In the genomic region with DNA sequence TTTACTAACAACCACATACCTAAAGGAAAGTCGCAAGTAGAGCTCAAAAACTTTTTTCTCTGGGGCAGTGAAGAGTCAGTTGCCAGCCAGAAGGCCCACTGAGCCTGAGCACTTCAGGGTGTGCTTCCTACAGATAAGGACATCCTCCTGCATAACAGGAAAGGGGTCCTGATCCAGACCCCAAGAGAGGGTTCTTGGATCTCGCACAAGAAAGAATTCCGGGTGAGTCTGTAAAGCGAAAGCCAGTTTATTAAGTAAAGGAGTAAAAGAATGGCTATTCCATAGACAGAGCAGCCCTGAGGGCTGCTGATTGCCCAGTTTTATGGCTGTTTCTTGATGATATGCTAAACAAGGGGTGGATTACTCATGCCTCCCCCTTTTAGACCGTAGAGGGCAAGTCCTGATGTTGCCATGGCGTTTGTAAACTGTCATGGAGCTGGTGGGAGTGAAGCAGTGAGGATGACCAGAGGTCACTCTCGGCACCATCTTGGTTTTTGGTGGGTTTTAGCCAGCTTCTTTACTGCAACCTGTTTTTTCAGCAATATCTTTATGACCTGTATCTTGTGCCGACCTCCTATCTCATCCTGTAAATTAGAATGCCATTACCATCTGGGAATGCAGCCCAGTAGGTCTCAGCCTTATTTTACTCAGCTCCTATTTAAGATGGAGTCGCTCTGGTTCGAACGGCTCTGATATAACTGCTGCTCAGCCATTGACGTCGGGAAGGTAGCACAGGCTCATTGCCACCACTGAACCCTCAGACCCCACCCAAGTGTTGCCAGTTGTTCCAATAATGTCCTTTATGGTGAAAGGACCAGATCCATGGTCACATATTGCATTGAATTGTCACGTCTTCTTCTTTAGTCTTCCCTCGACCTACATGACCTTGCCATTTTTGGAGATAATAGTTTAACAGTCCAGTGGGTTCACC, we compare ENCODE assay signal across 13 cellular contexts.
DNase-seq lines count a peak whose midpoint lies in the region; ATAC-seq and TF ChIP-seq lines count a peak whose summit lies in the region.
"Had no signal": no experiment of that assay in that cellular context is flagged by ENCODE, and none has a peak within 500 bp of the region (broad histone marks: within the 10 kb centered on the region; RNA-seq: fewer than 3 reads in every experiment).

No MANE protein-coding gene starts in this region.

- no peaks in the 10 kb centered on the region for H3K27me3 ChIP-seq in Panc1 (ENCODE audit: control insufficient read depth, insufficient read depth, low read length)
- no peaks in the 10 kb centered on the region for H3K27me3 ChIP-seq in esophagus squamous epithelium

- WGBS in esophagus squamous epithelium, 2 donors: 86 to 88% methylated on average over 15 of the region's 15 CpGs

- intact Hi-C loops in Panc1 (cut with micrococcal nuclease; ENCODE audit: unreplicated experiment) (no loop called here), esophagus squamous epithelium (cut with DNase I) (no loop called here)

- ATAC-seq in Panc1: peak; percentile 32; the same call in 1 of the 2 replicates
- ATAC-seq in HG02610 (IDR thresholded peaks at IDR 0.05; ENCODE audit: unreplicated experiment): no peak
- ATAC-seq in GM21619 (IDR thresholded peaks at IDR 0.05; ENCODE audit: unreplicated experiment): no peak
- no peak for ATAC-seq in left lobe of liver
- ATAC-seq: left ventricle myocardium superior had no signal

- H3K36me3 ChIP-seq in Panc1 (ENCODE audit: control insufficient read depth, insufficient read depth, low read length) (no peaks in the 10 kb centered on the region), esophagus squamous epithelium (no peaks in the 10 kb centered on the region)

- in situ Hi-C loops in Panc1 (cut with HindIII; ENCODE audit: low pct_unique_long_range_greater_than_20kb, low sequenced_read_pairs): no loop called here

- H3K4me1 ChIP-seq in Panc1 (ENCODE audit: control insufficient read depth, insufficient read depth, low read length) (peaks cover 39% of the 10 kb centered on the region), esophagus squamous epithelium (peaks cover 0 to 43% (median 29%) of the 10 kb centered on the region in 3 donors)

- no peak overlapping the region for H3K4me3 Mint-ChIP-seq in osteocyte (ENCODE audit: unreplicated experiment)
- H3K4me3 Mint-ChIP-seq: activated naive CD4-positive, alpha-beta T cell treated with anti-CD3 and anti-CD28 coated beads, Interleukin-2, amount 10 ng/mL, durations not matched to agents 7 days and 5 days had no signal

- TF ChIP-seq POLR2A in esophagus squamous epithelium (IDR thresholded peaks at IDR 0.05): no peak

- DNase-seq in A172 (ENCODE audit: low spot score) (peak; percentile 44), Panc1 (ENCODE audit: low read depth, low spot score) (no peak), esophagus squamous epithelium (lab: John Stamatoyannopoulos, UW) (no peak), osteocyte (ENCODE audit: extremely low spot score, unreplicated experiment) (no peak), epidermal melanocyte (ENCODE audit: insufficient read length, low spot score) (no peak), left lobe of liver (ENCODE audit: low spot score) (no peak)
- DNase-seq: activated CD4-positive, alpha-beta T cell treated with anti-CD3 and anti-CD28 coated beads for 1 hour; activated naive CD4-positive, alpha-beta T cell treated with anti-CD3 and anti-CD28 coated beads, Interleukin-2, amount 10 ng/mL, durations not matched to agents 7 days and 5 days; left ventricle myocardium superior; NCI-H1694 treated with DMSO at 0.1 percent for 48 hours; substantia nigra had no signal

- no peaks in the 10 kb centered on the region for H3K27me3 Mint-ChIP-seq in osteocyte (ENCODE audit: unreplicated experiment)

- TF ChIP-seq CTCF in Panc1 (IDR thresholded peaks at IDR 0.05) (no peak), esophagus squamous epithelium (IDR thresholded peaks at IDR 0.05) (no peak), osteocyte (IDR thresholded peaks at IDR 0.05) (no peak)

- peak overlapping the region; percentile 95 for H3K27ac Mint-ChIP-seq in osteocyte (ENCODE audit: unreplicated experiment)
- H3K27ac Mint-ChIP-seq: activated naive CD4-positive, alpha-beta T cell treated with anti-CD3 and anti-CD28 coated beads, Interleukin-2, amount 10 ng/mL, durations not matched to agents 7 days and 5 days had no signal

- H3K9me3 Mint-ChIP-seq in osteocyte (ENCODE audit: unreplicated experiment): no peaks in the 10 kb centered on the region

- H3K36me3 Mint-ChIP-seq in osteocyte (ENCODE audit: unreplicated experiment): peaks cover 2% of the 10 kb centered on the region
- H3K36me3 Mint-ChIP-seq: activated naive CD4-positive, alpha-beta T cell treated with anti-CD3 and anti-CD28 coated beads, Interleukin-2, amount 10 ng/mL, durations not matched to agents 7 days and 5 days had no signal

- H3K4me3 ChIP-seq in Panc1 (ENCODE audit: low read depth in 2 of 2, low read length in 2 of 2) (no peak overlapping the region), esophagus squamous epithelium (no peak overlapping the region)

- BruUV-seq in Panc1 (replicated peaks; lab: Mats Ljungman, UMichigan): no TSS peak

- peak overlapping the region; percentile 100 for H3K27ac ChIP-seq in Panc1 (ENCODE audit: low read length)
- peak overlapping the region; percentile 59 to 92 (median 82) for H3K27ac ChIP-seq in esophagus squamous epithelium

- CTCF ChIA-PET in Panc1 (lab: Charles Lee): no interaction called here

- peaks cover 48% of the 10 kb centered on the region for H3K4me1 Mint-ChIP-seq in osteocyte (ENCODE audit: unreplicated experiment)

- POLR2A ChIA-PET in Panc1 (lab: Charles Lee): interaction anchor here (0.6 to 1.5 kb wide), 6 partner anchors 9 to 98 kb away, joined by 3 to 16 read pairs (median 5); no protein-coding TSS in a partner anchor

- peaks cover 22% of the 10 kb centered on the region; the same call in 1 of the 2 replicates for H3K9me3 ChIP-seq in Panc1 (ENCODE audit: control insufficient read depth, insufficient read depth, low read depth, low read length)
- H3K9me3 ChIP-seq in esophagus squamous epithelium: no peaks in the 10 kb centered on the region
